18 cellular contexts compared by ENCODE assay signal in the genomic region with DNA sequence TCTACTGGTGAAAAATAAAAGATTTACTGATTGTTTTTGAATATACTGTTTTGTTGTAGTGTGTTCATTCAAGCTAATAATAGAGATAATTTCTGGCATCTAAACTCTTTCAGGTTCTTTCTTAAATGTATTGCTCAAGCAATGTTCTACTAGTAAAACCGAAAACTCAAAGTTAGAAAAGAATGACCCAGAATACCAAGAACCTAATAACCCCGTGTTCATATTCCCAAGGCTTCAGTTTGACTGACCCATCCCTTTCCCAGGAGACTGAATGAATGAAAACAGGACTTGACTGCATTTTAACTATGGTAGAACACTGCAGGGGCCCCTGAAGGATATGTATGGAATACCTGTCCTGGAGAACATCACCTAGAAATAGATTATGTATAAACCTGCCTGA.
A peak's percentile ranks its signal among the peaks of the same experiment; 100 is the strongest.
DNase-seq lines count a peak whose midpoint lies in the region; ATAC-seq and TF ChIP-seq lines count a peak whose summit lies in the region.
"Had no signal": no experiment of that assay in that cellular context is flagged by ENCODE, and none has a peak within 500 bp of the region (broad histone marks: within the 10 kb centered on the region; RNA-seq: fewer than 3 reads in every experiment).

No MANE protein-coding gene starts in this region.

- TF ChIP-seq EP300 in esophagus muscularis mucosa (IDR thresholded peaks at IDR 0.05): no peak

- DNase-seq in Right ventricle myocardium inferior (ENCODE audit: missing footprints): no peak
- no peak for DNase-seq in right atrium auricular region (ENCODE audit: low spot score)
- peak; percentile 29 for DNase-seq in esophagus muscularis mucosa (ENCODE audit: extremely low spot score)
- DNase-seq in thoracic aorta (ENCODE audit: low spot score): no peak
- DNase-seq in effector memory CD4-positive, alpha-beta T cell: no peak
- no peak for DNase-seq in NCI-H187 (lab: John Stamatoyannopoulos, UW)
- DNase-seq: 8988T; Calu3; CD4-positive, alpha-beta memory T cell; DMS79 treated with DMSO at 0.1 percent for 48 hours; GF-D8; GOT3; H7; HFFc6 had no signal

- no peak overlapping the region for H3K27ac ChIP-seq in right atrium auricular region
- H3K27ac ChIP-seq in esophagus muscularis mucosa (replicated peaks in 1 of 4): no peak overlapping the region
- H3K27ac ChIP-seq in thoracic aorta: peak overlapping the region; percentile 12 to 49
- H3K27ac ChIP-seq in effector memory CD4-positive, alpha-beta T cell (ENCODE audit: insufficient read depth, low read length, poor library complexity, severe bottlenecking): no peak overlapping the region
- H3K27ac ChIP-seq: BLaER1 had no signal

- ATAC-seq in Right ventricle myocardium inferior (peak; percentile 44), thoracic aorta (ENCODE audit: insufficient number of reproducible peaks, low FRiP score, low read depth) (no peak), HG03342 (IDR thresholded peaks at IDR 0.05; ENCODE audit: unreplicated experiment) (no peak)
- ATAC-seq: HCT116, HepG2 had no signal

- 69% methylated on average over 2 of the region's 2 CpGs for WGBS in esophagus muscularis mucosa

- H3K4me3 ChIP-seq in right atrium auricular region (no peak overlapping the region), esophagus muscularis mucosa (no peak overlapping the region), thoracic aorta (no peak overlapping the region)
- no peak overlapping the region for H3K4me3 ChIP-seq in effector memory CD4-positive, alpha-beta T cell (ENCODE audit: insufficient read depth, low read depth, low read length, poor library complexity, severe bottlenecking)
- H3K4me3 ChIP-seq: BLaER1 had no signal

- H3K27me3 ChIP-seq in right atrium auricular region (no peaks in the 10 kb centered on the region), esophagus muscularis mucosa (no peaks in the 10 kb centered on the region), thoracic aorta (replicated peaks; ENCODE audit: insufficient read depth) (no peaks in the 10 kb centered on the region)
- no peaks in the 10 kb centered on the region for H3K27me3 ChIP-seq in effector memory CD4-positive, alpha-beta T cell (replicated peaks; ENCODE audit: control insufficient read depth, insufficient read depth, low read length, poor library complexity, severe bottlenecking)
- H3K27me3 ChIP-seq: BLaER1 had no signal

- TF ChIP-seq POLR2A in esophagus muscularis mucosa (IDR thresholded peaks at IDR 0.05; ENCODE audit: low read depth): no peak

- H3K4me1 ChIP-seq in right atrium auricular region (no peaks in the 10 kb centered on the region), esophagus muscularis mucosa (peaks cover 0 to 7% (median 5%) of the 10 kb centered on the region in 4 donors), thoracic aorta (ENCODE audit: control insufficient read depth in 1 of 2, low read depth in 2 of 2) (peaks cover 5 to 35% of the 10 kb centered on the region in 2 donors)
- no peaks in the 10 kb centered on the region for H3K4me1 ChIP-seq in effector memory CD4-positive, alpha-beta T cell (ENCODE audit: control insufficient read depth, insufficient read depth, low read length, poor library complexity, severe bottlenecking)
- H3K4me1 ChIP-seq: BLaER1 had no signal

- no peaks in the 10 kb centered on the region for H3K9me3 ChIP-seq in right atrium auricular region
- no peaks in the 10 kb centered on the region for H3K9me3 ChIP-seq in esophagus muscularis mucosa
- no peaks in the 10 kb centered on the region for H3K9me3 ChIP-seq in thoracic aorta
- no peaks in the 10 kb centered on the region for H3K9me3 ChIP-seq in effector memory CD4-positive, alpha-beta T cell (ENCODE audit: control insufficient read depth, low read length)
- H3K9me3 ChIP-seq: BLaER1 had no signal

- H3K36me3 ChIP-seq in right atrium auricular region (no peaks in the 10 kb centered on the region), esophagus muscularis mucosa (no peaks in the 10 kb centered on the region), thoracic aorta (no peaks in the 10 kb centered on the region)
- H3K36me3 ChIP-seq in effector memory CD4-positive, alpha-beta T cell (ENCODE audit: control insufficient read depth, insufficient read depth, low read length): no peaks in the 10 kb centered on the region
- H3K36me3 ChIP-seq: BLaER1 had no signal

- intact Hi-C loops in Right ventricle myocardium inferior (cut with DNase I): no loop called here
- intact Hi-C loops in esophagus muscularis mucosa (cut with DNase I): no loop called here

- no peak for TF ChIP-seq CTCF in right atrium auricular region (IDR thresholded peaks at IDR 0.05)
- no peak for TF ChIP-seq CTCF in esophagus muscularis mucosa (IDR thresholded peaks at IDR 0.05)
- TF ChIP-seq CTCF in thoracic aorta (IDR thresholded peaks at IDR 0.05): no peak

Comparison
In these comparisons a context has a peak if more than half of its experiments do, and no peak if none do; other contexts are left out.
1. H3K27ac ChIP-seq: peak in thoracic aorta (2 of 2); none in right atrium auricular region (0 of 2), esophagus muscularis mucosa (0 of 4) and effector memory CD4-positive, alpha-beta T cell (single experiment).